In the genomic region with DNA sequence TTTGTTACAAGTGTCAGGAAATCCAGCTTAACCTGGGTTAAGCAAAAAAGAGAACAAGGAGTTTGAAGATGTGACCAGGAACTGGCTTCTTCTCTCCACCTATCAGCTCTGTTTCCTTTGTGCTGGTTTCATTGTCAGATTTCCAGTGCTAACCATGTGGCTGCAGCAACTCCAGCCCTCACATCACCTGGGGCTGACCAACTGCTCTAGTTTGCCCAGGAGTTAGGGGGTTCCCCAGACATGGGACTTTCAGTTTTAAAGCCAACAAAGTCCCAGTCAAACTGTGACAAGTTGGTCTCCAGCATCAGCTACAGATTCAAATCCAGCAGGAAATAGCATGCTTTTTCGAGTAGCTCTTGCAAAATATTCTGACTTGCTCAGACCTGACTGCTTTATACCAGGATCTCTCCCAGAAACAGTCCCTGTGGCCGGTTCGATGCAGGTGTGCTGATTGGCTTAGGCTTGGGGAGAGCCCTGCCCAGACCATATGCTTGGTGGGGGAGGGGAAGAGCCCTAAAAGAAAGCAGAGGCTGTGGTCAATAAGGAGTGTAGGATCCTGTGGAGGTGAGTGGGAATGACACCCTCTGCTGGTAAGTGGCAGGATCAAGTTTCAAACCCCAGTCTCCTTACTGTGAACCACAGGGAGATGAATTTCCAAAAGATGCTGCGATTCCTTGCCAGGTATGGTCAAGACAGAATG, we compare ENCODE assay signal across 9 cellular contexts. TPM values are rescaled to one million over a fixed set of nuclear protein-coding genes. Genes with fewer than 3 reads are reported as not detected.
DNase-seq lines count a peak whose midpoint lies in the region; ATAC-seq, FAIRE-seq and TF ChIP-seq lines count a peak whose summit lies in the region.
"Had no signal": no experiment of that assay in that cellular context is flagged by ENCODE, and none has a peak within 500 bp of the region (broad histone marks: within the 10 kb centered on the region; RNA-seq: fewer than 3 reads in every experiment).

No MANE protein-coding gene starts in this region.

- no peaks in the 10 kb centered on the region for H3K9me3 ChIP-seq in right atrium auricular region

- no peak for TF ChIP-seq POLR2A in GM12891 (IDR thresholded peaks at IDR 0.05; ENCODE audit: low read depth, low read length)

- FAIRE-seq in urothelium cell line (lab: Jason Lieb, UNC) (peak; percentile 9), GM12891 (lab: Jason Lieb, UNC) (no peak)

- in situ Hi-C loops in SK-MEL-5 (cut with HindIII; ENCODE audit: low pct_unique_long_range_greater_than_20kb, low sequenced_read_pairs), result loop anchor here (5.0 kb wide), 1 partner anchor 129 kb away; no protein-coding TSS in a partner anchor

- ATAC-seq in GM19467 (IDR thresholded peaks at IDR 0.05; ENCODE audit: unreplicated experiment) (peak; percentile 71), HG03442 (IDR thresholded peaks at IDR 0.05; ENCODE audit: unreplicated experiment) (peak; percentile 70)

- no peaks in the 10 kb centered on the region for H3K36me3 ChIP-seq in right atrium auricular region

- H3K4me1 ChIP-seq in right atrium auricular region, result peaks cover 0 to 25% of the 10 kb centered on the region in 2 donors

- no peak overlapping the region for H3K4me3 ChIP-seq in right atrium auricular region

- H3K27ac ChIP-seq in right atrium auricular region (peak overlapping the region; percentile 1 to 66), caudate nucleus (ENCODE audit: low read depth, low read length) (no peak overlapping the region)

- DNase-seq in DMS53 treated with DMSO at 0.1 percent for 48 hours (lab: John Stamatoyannopoulos, UW; ENCODE audit: unreplicated experiment) (peak; percentile 31), SK-MEL-5 (ENCODE audit: low read depth, low spot score) (peak; percentile 83), right atrium auricular region (ENCODE audit: low spot score) (no peak), urothelium cell line (ENCODE audit: low spot score) (peak; percentile 61), GM12891 (ENCODE audit: insufficient read length, low spot score) (no peak), caudate nucleus (lab: John Stamatoyannopoulos, UW) (no peak)
- DNase-seq: activated B cell treated with CpG ODN at 0.5 μM for 24 hours had no signal

- TF ChIP-seq CTCF in right atrium auricular region (IDR thresholded peaks at IDR 0.05), result peak; percentile 30 to 58

- no peaks in the 10 kb centered on the region for H3K27me3 ChIP-seq in right atrium auricular region

TF ChIP-seq in GM12891, 5 proteins besides CTCF, POLR2A, EP300 and RAD21:
- TF ChIP-seq TAF1 (IDR thresholded peaks at IDR 0.05; ENCODE audit: low read depth, low read length) (no peak), SPI1 (IDR thresholded peaks at IDR 0.05; ENCODE audit: low read depth, low read length) (no peak), POU2F2 (IDR thresholded peaks at IDR 0.05; ENCODE audit: low read depth, low read length) (no peak), PAX5 (IDR thresholded peaks at IDR 0.05; ENCODE audit: insufficient read depth, low read length, severe bottlenecking) (no peak), POLR2AphosphoS5 (IDR thresholded peaks at IDR 0.05; ENCODE audit: low read depth, low read length) (no peak)

RNA-seq across cellular contexts. Expression of a gene that starts 49.5 kb away (rescaled TPM):
- 12.1 and 13.7 TPM in 2 replicates for total RNA-seq in SK-MEL-5 (2014; rRNA removed; shearing (Covaris generic))
- polyA plus RNA-seq in SK-MEL-5 (2015; cell fraction: cytosol; rRNA removed), result 5.3 and 6.2 TPM in 2 replicates
- 1.2 and 2.1 TPM in 2 replicates for polyA plus RNA-seq in SK-MEL-5 (2015; cell fraction: nucleus; rRNA removed)
- 1 to 10 TPM; 3.4 to 4.0 TPM for total RNA-seq in right atrium auricular region
- not detected for polyA plus RNA-seq in GM12891 (2012; ENCODE audit: low read depth, missing spikeins)
- total RNA-seq: activated B cell treated with CpG ODN at 0.5 μM for 24 hours had no signal

Comparison
In these comparisons a context has a peak if more than half of its experiments do, and no peak if none do; other contexts are left out.
1. DNase-seq: peak in DMS53 treated with DMSO at 0.1 percent for 48 hours (single experiment), SK-MEL-5 (single experiment) and urothelium cell line (single experiment); none in right atrium auricular region (single experiment), GM12891 (single experiment) and caudate nucleus (0 of 61).